In the genomic region with DNA sequence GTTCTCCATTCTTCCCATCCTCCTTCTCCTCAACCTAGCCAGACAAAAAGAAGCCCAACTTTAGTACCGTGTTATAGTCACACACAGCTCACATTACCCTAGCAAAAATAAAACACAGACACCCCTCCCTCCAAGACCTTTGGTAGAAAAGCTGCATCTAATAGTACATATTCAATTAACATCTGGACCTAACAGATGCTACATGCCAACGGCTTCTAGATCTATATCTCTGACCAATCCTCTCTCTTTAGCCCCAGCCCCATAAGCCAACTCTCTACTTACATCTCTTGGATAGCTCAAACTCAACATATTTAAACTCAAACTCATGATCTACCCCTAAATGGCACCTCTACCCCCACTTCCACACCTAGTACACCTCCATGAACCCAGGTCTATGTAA, we compare ENCODE assay signal across 1 cellular context.
TF ChIP-seq lines count a peak whose summit lies in the region.

No MANE protein-coding gene starts in this region.

TF ChIP-seq in HepG2, 621 proteins besides CTCF, POLR2A, EP300 and RAD21 (continued from another document):
- TF ChIP-seq MTERF4 (CRISPR knock-in tag; IDR thresholded peaks at IDR 0.05): no peak
- no peak for TF ChIP-seq ZNF710 (CRISPR knock-in tag; IDR thresholded peaks at IDR 0.05; ENCODE audit: borderline replicate concordance)
- no peak for TF ChIP-seq PRPF4 (IDR thresholded peaks at IDR 0.05; ENCODE audit: low read depth, low read length, poor library complexity, severe bottlenecking)
TF ChIP-seq in HepG2: peak in this region for 0.
